In genomic region chr9:133133680-133134418, GRCh38 we compare ENCODE assay signal across 8 cellular contexts. TPM values are rescaled to one million over a fixed set of nuclear protein-coding genes. Genes with fewer than 3 reads are reported as not detected.
DNase-seq lines count a peak whose midpoint lies in the region; TF ChIP-seq lines count a peak whose summit lies in the region.

No MANE protein-coding gene starts in this region.

- intact Hi-C loops in adrenal gland (cut with DNase I): no loop called here
- intact Hi-C loops in left ventricle myocardium inferior (cut with micrococcal nuclease): no loop called here

- WGBS in GM23248 (ENCODE audit: low coverage in 1 of 2, low lambda C conversion rate in 2 of 2, missing lambda C conversion rate in 2 of 2), 2 experiments: 16 to 20% methylated on average over 20 to 21 of the region's 21 CpGs
- 8 to 63% (median 27%) methylated on average over 5 to 21 of the region's 21 CpGs for WGBS in adrenal gland, 4 donors

- peak overlapping the region; percentile 89 for H3K27ac ChIP-seq in GM23248
- peak overlapping the region; percentile 58 to 95 (median 87) for H3K27ac ChIP-seq in adrenal gland
- peak overlapping the region; percentile 95 for H3K27ac ChIP-seq in left ventricle myocardium inferior (replicated peaks)

- no peaks in the 10 kb centered on the region for H3K9me3 ChIP-seq in GM23248 (ENCODE audit: low read depth)
- H3K9me3 ChIP-seq in adrenal gland (replicated peaks in 1 of 3): no peaks in the 10 kb centered on the region
- H3K9me3 ChIP-seq in left ventricle myocardium inferior (replicated peaks): no peaks in the 10 kb centered on the region

- H3K9ac ChIP-seq in GM23248: peak overlapping the region; percentile 82

- no peak overlapping the region for H2AFZ ChIP-seq in GM23248

- TF ChIP-seq CTCF in LNCaP clone FGC (IDR thresholded peaks at IDR 0.05; ENCODE audit: control insufficient read depth, extremely low read depth, insufficient read depth) (no peak), adrenal gland (IDR thresholded peaks at IDR 0.05) (peak in 1 of 6 experiments; percentile 16), left ventricle myocardium inferior (IDR thresholded peaks at IDR 0.05; ENCODE audit: borderline replicate concordance) (peak; percentile 14)

- peak overlapping the region; percentile 63 for H3K4me2 ChIP-seq in GM23248 (ENCODE audit: unreplicated experiment)

- no peaks in the 10 kb centered on the region for H3K9me2 ChIP-seq in GM23248 (ENCODE audit: insufficient read depth)

- peak; percentile 37 to 87 for TF ChIP-seq POLR2A in adrenal gland (IDR thresholded peaks at IDR 0.05)

- in situ Hi-C loops in GM23248 (cut with MboI): no loop called here

- H3K36me3 ChIP-seq in GM23248 (ENCODE audit: low read depth): no peaks in the 10 kb centered on the region
- H3K36me3 ChIP-seq in adrenal gland (replicated peaks in 1 of 2): no peaks in the 10 kb centered on the region
- H3K36me3 ChIP-seq in left ventricle myocardium inferior: no peaks in the 10 kb centered on the region

- H4K20me1 ChIP-seq in GM23248 (ENCODE audit: insufficient read depth): no peaks in the 10 kb centered on the region

- H3K4me3 ChIP-seq in GM23248: no peak overlapping the region
- 0 out of 2 replicates have a peak overlapping the region, but pooled peaks have one; percentile 9 for H3K4me3 ChIP-seq in LNCaP clone FGC (ENCODE audit: low read depth, low read length)
- H3K4me3 ChIP-seq in adrenal gland: no peak overlapping the region
- H3K4me3 ChIP-seq in left ventricle myocardium inferior: peak overlapping the region; percentile 13

- no peaks in the 10 kb centered on the region for H3K27me3 ChIP-seq in GM23248 (replicated peaks; ENCODE audit: insufficient read depth)
- H3K27me3 ChIP-seq in adrenal gland: no peaks in the 10 kb centered on the region
- H3K27me3 ChIP-seq in left ventricle myocardium inferior (ENCODE audit: low read depth): no peaks in the 10 kb centered on the region

- peaks cover 36% of the 10 kb centered on the region for H3K4me1 ChIP-seq in GM23248 (ENCODE audit: insufficient read depth)
- H3K4me1 ChIP-seq in adrenal gland (replicated peaks in 1 of 2): peaks cover 51 to 69% of the 10 kb centered on the region in 2 donors
- peaks cover 95% of the 10 kb centered on the region for H3K4me1 ChIP-seq in left ventricle myocardium inferior

- peaks cover 20% of the 10 kb centered on the region for H3F3A ChIP-seq in GM23248 (ENCODE audit: insufficient read depth)

- DNase-seq in ELF-1 (ENCODE audit: low read depth, low spot score): peak; percentile 91
- peak; percentile 99 for DNase-seq in GM23248
- peak; percentile 87 for DNase-seq in LNCaP clone FGC (ENCODE audit: low read depth)
- peak; percentile 76 to 95 (median 84) for DNase-seq in T-helper 1 cell
- DNase-seq in adrenal gland: peak; percentile 86 to 98 (median 95)
- peak; percentile 83 for DNase-seq in left ventricle myocardium inferior
- peak; percentile 96 for DNase-seq in renal cortical epithelial cell (ENCODE audit: low read depth)
- no peak for DNase-seq in OCI-M2 (lab: John Stamatoyannopoulos, UW; ENCODE audit: unreplicated experiment)

- peaks cover 20% of the 10 kb centered on the region for H3K79me2 ChIP-seq in GM23248 (ENCODE audit: insufficient read depth)

RNA-seq across cellular contexts. Expression of gene RALGDS, which starts 12.8 kb away (rescaled TPM):
- 21.7 and 51.7 TPM in 2 replicates for total RNA-seq in GM23248 (2014; rRNA removed; shearing (Covaris generic))
- polyA plus RNA-seq in GM23248 (2016; fragmentation: Nextera tagmentation; extraction: Ambion mirVana) (8.5 and 8.9 TPM in 2 replicates), adrenal gland (100 to 1,000 TPM in 1 of 3 donors, 10 to 100 TPM in 2; 21.3 to 170 (median 97.8) TPM)
- total RNA-seq in adrenal gland (100 to 1,000 TPM in 1 of 8 donors, 10 to 100 TPM in 7; 38.9 to 104 (median 67.5) TPM), left ventricle myocardium inferior (24.6 TPM), renal cortical epithelial cell (16.0 and 35.4 TPM in 2 replicates)

RNA-seq across cellular contexts. Expression of gene GBGT1, which starts 29.9 kb away (rescaled TPM):
- total RNA-seq in GM23248 (2014; rRNA removed; shearing (Covaris generic)): 2.7 and 3.1 TPM in 2 replicates
- polyA plus RNA-seq in GM23248 (2016; fragmentation: Nextera tagmentation; extraction: Ambion mirVana) (0.95 and 1.3 TPM in 2 replicates), adrenal gland (10 to 100 TPM in 2 of 3 donors, 1 to 10 TPM in 1; 6.7 to 29.0 (median 18.9) TPM)
- total RNA-seq in adrenal gland (10 to 100 TPM; 14.9 to 67.5 (median 39.7) TPM), left ventricle myocardium inferior (6.3 TPM), renal cortical epithelial cell (3.1 and 5.1 TPM in 2 replicates)

Comparison
In these comparisons a context has a peak if more than half of its experiments do, and no peak if none do; other contexts are left out.
1. H3K4me3 ChIP-seq: peak in LNCaP clone FGC (single experiment) and left ventricle myocardium inferior (single experiment); none in GM23248 (single experiment) and adrenal gland (0 of 4).
2. Peak in every context shown above with its lines, with median percentiles within 50 percentile points of each other: H3K27ac ChIP-seq.